ENCODE assay signal across 27 cellular contexts in the genomic region with DNA sequence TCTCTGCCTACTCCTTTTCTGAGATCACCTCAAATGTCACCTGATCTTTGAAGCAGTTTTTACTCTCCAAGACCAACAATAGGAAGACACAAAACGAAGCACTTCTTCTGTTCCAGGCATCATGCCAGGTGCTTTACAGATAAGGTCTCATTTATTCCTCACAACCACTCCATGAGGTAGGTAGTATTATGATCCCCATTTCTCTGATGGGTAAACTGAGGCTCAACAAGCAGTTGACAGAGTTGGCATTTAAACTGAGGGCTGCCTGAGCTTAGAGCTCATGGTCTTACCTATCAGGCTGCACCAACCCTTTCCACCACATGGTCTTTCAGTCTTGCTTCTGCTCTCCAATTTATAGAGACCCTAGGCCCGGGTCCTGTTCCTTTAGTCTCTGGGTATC.
DNase-seq lines count a peak whose midpoint lies in the region; ATAC-seq, FAIRE-seq and TF ChIP-seq lines count a peak whose summit lies in the region.
"Had no signal": no experiment of that assay in that cellular context is flagged by ENCODE, and none has a peak within 500 bp of the region (broad histone marks: within the 10 kb centered on the region; RNA-seq: fewer than 3 reads in every experiment).

No MANE protein-coding gene starts in this region.

- H3K4me1 ChIP-seq in A549 = peaks cover 70% of the 10 kb centered on the region
- no peaks in the 10 kb centered on the region for H3K4me1 ChIP-seq in Karpas-422 (ENCODE audit: low read length)
- peaks cover 65% of the 10 kb centered on the region for H3K4me1 ChIP-seq in RWPE2 (ENCODE audit: insufficient read depth, poor library complexity, severe bottlenecking)
- H3K4me1 ChIP-seq in keratinocyte (ENCODE audit: control insufficient read depth, extremely low read depth, insufficient read depth, low read length) = peaks cover 67% of the 10 kb centered on the region

- TF ChIP-seq RAD21 in A549 (conservative IDR thresholded peaks at IDR 0.05 in 1 of 2, IDR thresholded peaks at IDR 0.05 in 1 of 2) = no peak

- H3K4me2 ChIP-seq in A549 (no peak overlapping the region), Karpas-422 (ENCODE audit: low read depth, low read length, poor library complexity, severe bottlenecking) (no peak overlapping the region), keratinocyte (ENCODE audit: control insufficient read depth, extremely low read depth, insufficient read depth, low read depth, low read length) (no peak overlapping the region)

- no peak overlapping the region for H3K4me3 ChIP-seq in A549
- H3K4me3 ChIP-seq in Karpas-422 (ENCODE audit: low read length) = no peak overlapping the region
- no peak overlapping the region for H3K4me3 ChIP-seq in RWPE2 (ENCODE audit: severe bottlenecking)
- no peak overlapping the region for H3K4me3 ChIP-seq in keratinocyte (ENCODE audit: control insufficient read depth in 2 of 3, extremely low read depth in 1 of 3, insufficient read depth in 2 of 3, low read depth in 1 of 3, low read length in 3 of 3)
- H3K4me3 ChIP-seq: GM23248, SK-N-MC had no signal

- H3K27ac ChIP-seq in A549 (peak overlapping the region; percentile 91 to 98), Karpas-422 (ENCODE audit: low read length) (no peak overlapping the region), RWPE2 (ENCODE audit: poor library complexity, severe bottlenecking) (peak overlapping the region; percentile 98), keratinocyte (ENCODE audit: control insufficient read depth, insufficient read depth, low read length) (peak overlapping the region; percentile 77)
- H3K27ac ChIP-seq: GM23248, SK-N-MC had no signal

- no peak for FAIRE-seq in A549 (lab: Jason Lieb, UNC)
- no peak for FAIRE-seq in keratinocyte (lab: Jason Lieb, UNC)
- no peak for FAIRE-seq in GM12892 (lab: Jason Lieb, UNC)
- FAIRE-seq: GM18507, HTR-8/SVneo had no signal

- no peak for ATAC-seq in A549
- no peak for ATAC-seq in RWPE2 (ENCODE audit: low read depth)
- no peak for ATAC-seq in GM21528 (IDR thresholded peaks at IDR 0.05; ENCODE audit: low FRiP score, unreplicated experiment)

- TF ChIP-seq POLR2A in A549 (IDR thresholded peaks at IDR 0.05; ENCODE audit: low read length) (no peak), GM12892 (IDR thresholded peaks at IDR 0.05; ENCODE audit: low read depth, low read length) (no peak)

- H2AFZ ChIP-seq in Karpas-422 (ENCODE audit: low read length) (no peak overlapping the region), keratinocyte (ENCODE audit: control insufficient read depth, low read length) (no peak overlapping the region)
- H2AFZ ChIP-seq: GM23248 had no signal

- H4K20me1 ChIP-seq in Karpas-422 (ENCODE audit: insufficient read depth, low read depth, low read length) (no peaks in the 10 kb centered on the region), keratinocyte (ENCODE audit: control insufficient read depth, extremely low read depth, insufficient read depth, low read length) (no peaks in the 10 kb centered on the region)

- H3K9me1 ChIP-seq in keratinocyte (ENCODE audit: control insufficient read depth, extremely low read depth, insufficient read depth, low read length) = no peaks in the 10 kb centered on the region

- TF ChIP-seq CTCF in A549 (IDR thresholded peaks at IDR 0.05) (no peak), RWPE2 (IDR thresholded peaks at IDR 0.05; ENCODE audit: poor library complexity, severe bottlenecking) (no peak), keratinocyte (optimal IDR thresholded peaks at IDR 0.05 in 1 of 3, IDR thresholded peaks at IDR 0.05 in 1 of 3, conservative IDR thresholded peaks at IDR 0.05 in 1 of 3; ENCODE audit: extremely low read depth in 1 of 3, insufficient read depth in 2 of 3, low read length in 3 of 3) (no peak)

- H3K36me3 ChIP-seq in Karpas-422 (ENCODE audit: insufficient read depth, low read length) (no peaks in the 10 kb centered on the region), RWPE2 (ENCODE audit: low read depth) (no peaks in the 10 kb centered on the region), keratinocyte (ENCODE audit: control insufficient read depth in 2 of 2, extremely low read depth in 1 of 2, insufficient read depth in 2 of 2, low read length in 2 of 2) (no peaks in the 10 kb centered on the region)

- H3K27me3 ChIP-seq in Karpas-422 (ENCODE audit: low read length) (no peaks in the 10 kb centered on the region; the same call in 1 of the 2 replicates), RWPE2 (ENCODE audit: insufficient read depth, poor library complexity, severe bottlenecking) (no peaks in the 10 kb centered on the region), keratinocyte (ENCODE audit: control insufficient read depth, extremely low read depth, insufficient read depth, low read length) (no peaks in the 10 kb centered on the region)

- H3K9me2 ChIP-seq in Karpas-422 (replicated peaks; ENCODE audit: insufficient read depth, low read length) = no peaks in the 10 kb centered on the region

- TF ChIP-seq EP300 in A549 (IDR thresholded peaks at IDR 0.05) = no peak

- no peaks in the 10 kb centered on the region for H3K79me2 ChIP-seq in Karpas-422 (ENCODE audit: low read length)
- no peaks in the 10 kb centered on the region for H3K79me2 ChIP-seq in keratinocyte (ENCODE audit: control insufficient read depth, insufficient read depth, low read length)

- WGBS in A549 (ENCODE audit: missing lambda C conversion rate) = 66% methylated on average over 2 of the region's 2 CpGs

- DNase-seq in A549 (ENCODE audit: low read depth in 1 of 2, low spot score in 1 of 2) (no peak), Karpas-422 (peak; percentile 15), RWPE2 (ENCODE audit: low spot score) (no peak), keratinocyte (ENCODE audit: low read depth, low spot score) (no peak), NCI-H524 (lab: John Stamatoyannopoulos, UW) (no peak), GM12892 (ENCODE audit: insufficient read length) (no peak), NCI-H1694 treated with DMSO at 0.1 percent for 48 hours (lab: John Stamatoyannopoulos, UW) (no peak)
- DNase-seq: C1 segment of cervical spinal cord; CD4-positive, alpha-beta memory T cell; COR-L47; DMS 273 treated with DMSO at 0.1 percent for 48 hours; DMS79; GM23248; H7; KG1; NCI-H1048; NCI-H1417; NCI-H1694; NCI-H446; NCI-H526; NCI-H82; NK-92 treated with Interleukin-12 subunit alpha and Interleukin-12 subunit beta, amount 100 ng/mL, for 24 hours; SIG-M5 had no signal

- dilution Hi-C loops in keratinocyte (cut with MboI; ENCODE audit: extremely low pct_ligation_motif_present, low sequenced_read_pairs) = no loop called here

- no peak overlapping the region for H3K9ac ChIP-seq in Karpas-422 (ENCODE audit: low read length)
- no peak overlapping the region for H3K9ac ChIP-seq in keratinocyte (ENCODE audit: control insufficient read depth, extremely low read depth, insufficient read depth, low read length)
- H3K9ac ChIP-seq: GM23248 had no signal

- CTCF ChIA-PET in A549 (lab: Yijun Ruan, JAX) = interaction anchor here (0.9 kb wide), 1 partner anchor 113 kb away, joined by 3 read pairs; no protein-coding TSS in a partner anchor

- no peaks in the 10 kb centered on the region for H3K9me3 ChIP-seq in A549
- H3K9me3 ChIP-seq in Karpas-422 (ENCODE audit: low read length) = no peaks in the 10 kb centered on the region
- no peaks in the 10 kb centered on the region for H3K9me3 ChIP-seq in RWPE2 (ENCODE audit: severe bottlenecking)
- H3K9me3 ChIP-seq in keratinocyte (ENCODE audit: control insufficient read depth, low read depth, low read length) = no peaks in the 10 kb centered on the region

- POLR2A ChIA-PET in A549 (lab: Yijun Ruan, JAX) = interaction anchor here (1.2 kb wide), 1 partner anchor 28 kb away, joined by 3 read pairs; no protein-coding TSS in a partner anchor

TF ChIP-seq in A549, 52 proteins besides CTCF, POLR2A, EP300 and RAD21 (continues in another document):
- TF ChIP-seq, protein P1, sequence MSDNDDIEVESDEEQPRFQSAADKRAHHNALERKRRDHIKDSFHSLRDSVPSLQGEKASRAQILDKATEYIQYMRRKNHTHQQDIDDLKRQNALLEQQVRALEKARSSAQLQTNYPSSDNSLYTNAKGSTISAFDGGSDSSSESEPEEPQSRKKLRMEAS (IDR thresholded peaks at IDR 0.05) = no peak
- TF ChIP-seq, protein P2, sequence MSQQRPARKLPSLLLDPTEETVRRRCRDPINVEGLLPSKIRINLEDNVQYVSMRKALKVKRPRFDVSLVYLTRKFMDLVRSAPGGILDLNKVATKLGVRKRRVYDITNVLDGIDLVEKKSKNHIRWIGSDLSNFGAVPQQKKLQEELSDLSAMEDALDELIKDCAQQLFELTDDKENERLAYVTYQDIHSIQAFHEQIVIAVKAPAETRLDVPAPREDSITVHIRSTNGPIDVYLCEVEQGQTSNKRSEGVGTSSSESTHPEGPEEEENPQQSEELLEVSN (IDR thresholded peaks at IDR 0.05; ENCODE audit: borderline replicate concordance, low read depth) = no peak
- TF ChIP-seq, protein P3, sequence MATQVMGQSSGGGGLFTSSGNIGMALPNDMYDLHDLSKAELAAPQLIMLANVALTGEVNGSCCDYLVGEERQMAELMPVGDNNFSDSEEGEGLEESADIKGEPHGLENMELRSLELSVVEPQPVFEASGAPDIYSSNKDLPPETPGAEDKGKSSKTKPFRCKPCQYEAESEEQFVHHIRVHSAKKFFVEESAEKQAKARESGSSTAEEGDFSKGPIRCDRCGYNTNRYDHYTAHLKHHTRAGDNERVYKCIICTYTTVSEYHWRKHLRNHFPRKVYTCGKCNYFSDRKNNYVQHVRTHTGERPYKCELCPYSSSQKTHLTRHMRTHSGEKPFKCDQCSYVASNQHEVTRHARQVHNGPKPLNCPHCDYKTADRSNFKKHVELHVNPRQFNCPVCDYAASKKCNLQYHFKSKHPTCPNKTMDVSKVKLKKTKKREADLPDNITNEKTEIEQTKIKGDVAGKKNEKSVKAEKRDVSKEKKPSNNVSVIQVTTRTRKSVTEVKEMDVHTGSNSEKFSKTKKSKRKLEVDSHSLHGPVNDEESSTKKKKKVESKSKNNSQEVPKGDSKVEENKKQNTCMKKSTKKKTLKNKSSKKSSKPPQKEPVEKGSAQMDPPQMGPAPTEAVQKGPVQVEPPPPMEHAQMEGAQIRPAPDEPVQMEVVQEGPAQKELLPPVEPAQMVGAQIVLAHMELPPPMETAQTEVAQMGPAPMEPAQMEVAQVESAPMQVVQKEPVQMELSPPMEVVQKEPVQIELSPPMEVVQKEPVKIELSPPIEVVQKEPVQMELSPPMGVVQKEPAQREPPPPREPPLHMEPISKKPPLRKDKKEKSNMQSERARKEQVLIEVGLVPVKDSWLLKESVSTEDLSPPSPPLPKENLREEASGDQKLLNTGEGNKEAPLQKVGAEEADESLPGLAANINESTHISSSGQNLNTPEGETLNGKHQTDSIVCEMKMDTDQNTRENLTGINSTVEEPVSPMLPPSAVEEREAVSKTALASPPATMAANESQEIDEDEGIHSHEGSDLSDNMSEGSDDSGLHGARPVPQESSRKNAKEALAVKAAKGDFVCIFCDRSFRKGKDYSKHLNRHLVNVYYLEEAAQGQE (IDR thresholded peaks at IDR 0.05) = no peak
- TF ChIP-seq, protein P4, sequence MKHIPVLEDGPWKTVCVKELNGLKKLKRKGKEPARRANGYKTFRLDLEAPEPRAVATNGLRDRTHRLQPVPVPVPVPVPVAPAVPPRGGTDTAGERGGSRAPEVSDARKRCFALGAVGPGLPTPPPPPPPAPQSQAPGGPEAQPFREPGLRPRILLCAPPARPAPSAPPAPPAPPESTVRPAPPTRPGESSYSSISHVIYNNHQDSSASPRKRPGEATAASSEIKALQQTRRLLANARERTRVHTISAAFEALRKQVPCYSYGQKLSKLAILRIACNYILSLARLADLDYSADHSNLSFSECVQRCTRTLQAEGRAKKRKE (CRISPR knock-in tag; IDR thresholded peaks at IDR 0.05; ENCODE audit: low read depth) = no peak
